ENCODE assay signal across 9 cellular contexts in the genomic region with DNA sequence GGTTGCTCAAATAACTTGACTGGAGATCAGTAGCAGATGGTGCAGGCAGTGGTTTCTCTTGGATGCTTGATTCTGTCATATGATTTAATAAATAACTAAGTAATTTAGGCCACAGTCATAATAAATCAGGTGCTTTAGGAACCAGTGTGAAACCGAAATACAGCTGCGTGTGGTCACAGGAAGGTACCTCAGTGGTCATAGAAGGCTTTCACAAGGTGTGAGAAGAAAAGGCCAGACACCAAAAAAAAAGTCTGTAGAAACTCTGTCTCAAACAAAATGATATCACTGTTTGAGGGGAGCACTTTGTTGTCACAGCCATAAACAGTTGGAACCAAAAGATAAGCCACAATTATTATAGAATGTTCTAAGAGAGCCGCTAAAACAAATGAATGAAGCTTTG. TPM values are rescaled to one million over a fixed set of nuclear protein-coding genes. Genes with fewer than 3 reads are reported as not detected.
A peak's percentile ranks its signal among the peaks of the same experiment; 100 is the strongest.
DNase-seq lines count a peak whose midpoint lies in the region; ATAC-seq, FAIRE-seq and TF ChIP-seq lines count a peak whose summit lies in the region.
"Had no signal": no experiment of that assay in that cellular context is flagged by ENCODE, and none has a peak within 500 bp of the region (broad histone marks: within the 10 kb centered on the region; RNA-seq: fewer than 3 reads in every experiment).

No MANE protein-coding gene starts in this region.

- no peaks in the 10 kb centered on the region for H3K9me3 ChIP-seq in K562 (replicated peaks; ENCODE audit: control insufficient read depth, insufficient read depth, low read depth, low read length)
- H3K9me3 ChIP-seq: lower lobe of right lung had no signal

- no peak for FAIRE-seq in K562 (lab: Jason Lieb, UNC)

- peaks cover 6 to 23% of the 10 kb centered on the region in 2 experiments; a peak in 4 of 5 replicates for H3K27me3 ChIP-seq in K562 (ENCODE audit: control insufficient read depth in 2 of 2, insufficient read depth in 2 of 2, low read length in 2 of 2)

- no peak overlapping the region for H3K4me3 ChIP-seq in K562
- H3K4me3 ChIP-seq: lower lobe of right lung had no signal

- no peak for TF ChIP-seq RAD21 in K562 (CRISPR knock-in tag; conservative IDR thresholded peaks at IDR 0.05 in 1 of 2, IDR thresholded peaks at IDR 0.05 in 1 of 2)

- no peak for DNase-seq in K562 (ENCODE audit: extremely low read depth in 1 of 4, low spot score in 3 of 4)
- DNase-seq in stimulated activated CD4-positive, alpha-beta T cell treated with anti-CD3 and anti-CD28 coated beads, Interleukin-15, amount 100 ng/mL, for 24 hours = no peak
- no peak for DNase-seq in NCI-H1436 treated with DMSO at 0.1 percent for 48 hours (lab: John Stamatoyannopoulos, UW)
- DNase-seq in D341Med (ENCODE audit: low spot score) = no peak
- no peak for DNase-seq in NCI-H2227 treated with DMSO at 0.1 percent for 48 hours (lab: John Stamatoyannopoulos, UW)
- DNase-seq: lower lobe of right lung had no signal

- POLR2A ChIA-PET in K562 (lab: Yijun Ruan, JAX) = no interaction called here

- TF ChIP-seq CTCF in K562 (IDR thresholded peaks at IDR 0.05 in 2 of 3, conservative IDR thresholded peaks at IDR 0.05 in 1 of 3; ENCODE audit: insufficient read depth in 2 of 3, low read depth in 1 of 3, low read length in 3 of 3) = no peak

- no peaks in the 10 kb centered on the region for H3K79me2 ChIP-seq in K562 (ENCODE audit: control insufficient read depth, insufficient read depth, low read length)

- TF ChIP-seq EP300 in K562 (IDR thresholded peaks at IDR 0.05; ENCODE audit: low read length) = no peak

- H3K9me1 ChIP-seq in K562 (ENCODE audit: control insufficient read depth, insufficient read depth, low read length) = no peaks in the 10 kb centered on the region

- peak; percentile 98 for ATAC-seq in GM18498 (IDR thresholded peaks at IDR 0.05; ENCODE audit: unreplicated experiment)
- ATAC-seq in GM21381 (IDR thresholded peaks at IDR 0.05; ENCODE audit: unreplicated experiment) = peak; percentile 99
- ATAC-seq in HG03159 (IDR thresholded peaks at IDR 0.05; ENCODE audit: unreplicated experiment) = peak; percentile 98
- no peak for ATAC-seq in K562

- no peak overlapping the region for H2AFZ ChIP-seq in K562 (ENCODE audit: low read depth, low read length)

- no peaks in the 10 kb centered on the region for H4K20me1 ChIP-seq in K562 (replicated peaks; ENCODE audit: control insufficient read depth, insufficient read depth, low read length)

- H3K9ac ChIP-seq in K562 (ENCODE audit: insufficient read depth in 1 of 2, low read depth in 2 of 2, low read length in 2 of 2) = no peak overlapping the region

- 0% methylated on average over 3 of the region's 3 CpGs for WGBS in K562 (ENCODE audit: insufficient coverage, low coverage, missing lambda C conversion rate)

- H3K4me1 ChIP-seq in K562 (replicated peaks in 1 of 2; ENCODE audit: control insufficient read depth in 2 of 2, insufficient read depth in 2 of 2, low read length in 2 of 2) = no peaks in the 10 kb centered on the region

- CTCF ChIA-PET in K562 (lab: Yijun Ruan, JAX; ENCODE audit: low intra/inter-chr PET ratio) = no interaction called here

- H3K36me3 ChIP-seq in K562 (ENCODE audit: control insufficient read depth, insufficient read depth, low read length) = no peaks in the 10 kb centered on the region
- H3K36me3 ChIP-seq: lower lobe of right lung had no signal

- no TSS peak for BruUV-seq in K562 (replicated peaks; lab: Mats Ljungman, UMichigan)

- no peak for TF ChIP-seq POLR2A in K562 (conservative IDR thresholded peaks at IDR 0.05)

- no peak overlapping the region for H3K4me2 ChIP-seq in K562 (ENCODE audit: insufficient read depth, low read length)

- no peak overlapping the region for H3K27ac ChIP-seq in K562 (ENCODE audit: extremely low read depth, low read depth, low read length)
- H3K27ac ChIP-seq: lower lobe of right lung had no signal

- in situ Hi-C loops in K562 (cut with MboI) = loop anchor here (25.0 kb wide), 1 partner anchor 158 kb away; no protein-coding TSS in a partner anchor

- intact Hi-C loops in K562 (cut with micrococcal nuclease) = no loop called here

TF ChIP-seq in K562, 482 proteins besides CTCF, POLR2A, EP300 and RAD21 (continues in another document):
- TF ChIP-seq, protein P1, sequence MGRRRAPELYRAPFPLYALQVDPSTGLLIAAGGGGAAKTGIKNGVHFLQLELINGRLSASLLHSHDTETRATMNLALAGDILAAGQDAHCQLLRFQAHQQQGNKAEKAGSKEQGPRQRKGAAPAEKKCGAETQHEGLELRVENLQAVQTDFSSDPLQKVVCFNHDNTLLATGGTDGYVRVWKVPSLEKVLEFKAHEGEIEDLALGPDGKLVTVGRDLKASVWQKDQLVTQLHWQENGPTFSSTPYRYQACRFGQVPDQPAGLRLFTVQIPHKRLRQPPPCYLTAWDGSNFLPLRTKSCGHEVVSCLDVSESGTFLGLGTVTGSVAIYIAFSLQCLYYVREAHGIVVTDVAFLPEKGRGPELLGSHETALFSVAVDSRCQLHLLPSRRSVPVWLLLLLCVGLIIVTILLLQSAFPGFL (CRISPR knock-in tag; IDR thresholded peaks at IDR 0.05) = no peak
- no peak for TF ChIP-seq MECOM (CRISPR knock-in tag; IDR thresholded peaks at IDR 0.05)
- TF ChIP-seq, protein P2, sequence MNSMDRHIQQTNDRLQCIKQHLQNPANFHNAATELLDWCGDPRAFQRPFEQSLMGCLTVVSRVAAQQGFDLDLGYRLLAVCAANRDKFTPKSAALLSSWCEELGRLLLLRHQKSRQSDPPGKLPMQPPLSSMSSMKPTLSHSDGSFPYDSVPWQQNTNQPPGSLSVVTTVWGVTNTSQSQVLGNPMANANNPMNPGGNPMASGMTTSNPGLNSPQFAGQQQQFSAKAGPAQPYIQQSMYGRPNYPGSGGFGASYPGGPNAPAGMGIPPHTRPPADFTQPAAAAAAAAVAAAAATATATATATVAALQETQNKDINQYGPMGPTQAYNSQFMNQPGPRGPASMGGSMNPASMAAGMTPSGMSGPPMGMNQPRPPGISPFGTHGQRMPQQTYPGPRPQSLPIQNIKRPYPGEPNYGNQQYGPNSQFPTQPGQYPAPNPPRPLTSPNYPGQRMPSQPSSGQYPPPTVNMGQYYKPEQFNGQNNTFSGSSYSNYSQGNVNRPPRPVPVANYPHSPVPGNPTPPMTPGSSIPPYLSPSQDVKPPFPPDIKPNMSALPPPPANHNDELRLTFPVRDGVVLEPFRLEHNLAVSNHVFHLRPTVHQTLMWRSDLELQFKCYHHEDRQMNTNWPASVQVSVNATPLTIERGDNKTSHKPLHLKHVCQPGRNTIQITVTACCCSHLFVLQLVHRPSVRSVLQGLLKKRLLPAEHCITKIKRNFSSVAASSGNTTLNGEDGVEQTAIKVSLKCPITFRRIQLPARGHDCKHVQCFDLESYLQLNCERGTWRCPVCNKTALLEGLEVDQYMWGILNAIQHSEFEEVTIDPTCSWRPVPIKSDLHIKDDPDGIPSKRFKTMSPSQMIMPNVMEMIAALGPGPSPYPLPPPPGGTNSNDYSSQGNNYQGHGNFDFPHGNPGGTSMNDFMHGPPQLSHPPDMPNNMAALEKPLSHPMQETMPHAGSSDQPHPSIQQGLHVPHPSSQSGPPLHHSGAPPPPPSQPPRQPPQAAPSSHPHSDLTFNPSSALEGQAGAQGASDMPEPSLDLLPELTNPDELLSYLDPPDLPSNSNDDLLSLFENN (IDR thresholded peaks at IDR 0.05; ENCODE audit: low read depth in 2 of 2, low read length in 2 of 2) = no peak
- no peak for TF ChIP-seq XRCC4 (IDR thresholded peaks at IDR 0.05; ENCODE audit: extremely low read depth, insufficient read depth, insufficient read length)
- peak; percentile 17; the same call in 1 of the 2 replicates for TF ChIP-seq TAL1 (IDR thresholded peaks at IDR 0.05)
- no peak for TF ChIP-seq FOXA3 (CRISPR knock-in tag; conservative IDR thresholded peaks at IDR 0.05 in 1 of 2, IDR thresholded peaks at IDR 0.05 in 1 of 2)
- no peak for TF ChIP-seq HNRNPUL1 (IDR thresholded peaks at IDR 0.05; ENCODE audit: low read length)
- no peak for TF ChIP-seq ZEB2 (IDR thresholded peaks at IDR 0.05)
- no peak for TF ChIP-seq SIRT6 (IDR thresholded peaks at IDR 0.05; ENCODE audit: low read depth, low read length)
- TF ChIP-seq, protein P3, sequence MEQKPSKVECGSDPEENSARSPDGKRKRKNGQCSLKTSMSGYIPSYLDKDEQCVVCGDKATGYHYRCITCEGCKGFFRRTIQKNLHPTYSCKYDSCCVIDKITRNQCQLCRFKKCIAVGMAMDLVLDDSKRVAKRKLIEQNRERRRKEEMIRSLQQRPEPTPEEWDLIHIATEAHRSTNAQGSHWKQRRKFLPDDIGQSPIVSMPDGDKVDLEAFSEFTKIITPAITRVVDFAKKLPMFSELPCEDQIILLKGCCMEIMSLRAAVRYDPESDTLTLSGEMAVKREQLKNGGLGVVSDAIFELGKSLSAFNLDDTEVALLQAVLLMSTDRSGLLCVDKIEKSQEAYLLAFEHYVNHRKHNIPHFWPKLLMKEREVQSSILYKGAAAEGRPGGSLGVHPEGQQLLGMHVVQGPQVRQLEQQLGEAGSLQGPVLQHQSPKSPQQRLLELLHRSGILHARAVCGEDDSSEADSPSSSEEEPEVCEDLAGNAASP (IDR thresholded peaks at IDR 0.05) = no peak
- TF ChIP-seq ZSCAN29 (IDR thresholded peaks at IDR 0.05) = no peak
- no peak for TF ChIP-seq POLR2AphosphoS5 (IDR thresholded peaks at IDR 0.05; ENCODE audit: control insufficient read depth, insufficient read depth, low read depth, low read length)
- peak; percentile 4; the same call in 1 of the 2 replicates for TF ChIP-seq CBFA2T3 (IDR thresholded peaks at IDR 0.05)
- no peak for TF ChIP-seq RCOR1 (IDR thresholded peaks at IDR 0.05; ENCODE audit: borderline replicate concordance in 1 of 2, low read depth in 2 of 2, low read length in 2 of 2)

RNA-seq across cellular contexts. Expression of a gene that starts 56.5 kb away (rescaled TPM):
- 1.5 and 2.6 TPM in 2 replicates for total RNA-seq in K562 (2011; cell fraction: chromatin; rRNA removed; ENCODE audit: low replicate concordance)
- 0.50 and 1.3 TPM in 2 replicates for total RNA-seq in K562 (2011; cell fraction: nucleolus; rRNA removed)
- 0.92 and 1.1 TPM in 2 replicates for total RNA-seq in K562 (2011; cell fraction: nucleoplasm; rRNA removed)
- 0.14 and 0.69 TPM in 2 replicates for total RNA-seq in K562 (2014; rRNA removed)
- total RNA-seq in K562 (2014; rRNA removed; fragmentation: Illumina TruSeq; extraction: Trizol) = 1.7 and 2.4 TPM in 2 replicates
- 1.2 and 1.6 TPM in 2 replicates for total RNA-seq in K562 (2015; rRNA removed; fragmentation: Illumina TruSeq; extraction: Trizol)
- total RNA-seq in K562 (2021) = 0.82 and 1.7 TPM in 2 replicates
- polyA plus RNA-seq in K562 (2011; rRNA removed) = 2.9 and 3.6 TPM in 2 replicates
- polyA plus RNA-seq in K562 (2011; cell fraction: cytosol; rRNA removed) = 0.99 and 1.1 TPM in 2 replicates
- polyA plus RNA-seq in K562 (2011; cell fraction: nucleus; rRNA removed) = 1.5 and 2.6 TPM in 2 replicates
- polyA plus RNA-seq in K562 (2012) = 1.0 and 1.6 TPM in 2 replicates
- 2.0 and 3.0 TPM in 2 replicates for polyA plus RNA-seq in K562 (2014; fragmentation: Illumina TruSeq; extraction: Trizol)
- polyA plus RNA-seq in K562 (2014; fragmentation: Nextera tagmentation; extraction: Ambion mirVana) = under 1 TPM; 0.39 to 0.71 TPM
- 0.37 and 0.69 TPM in 2 replicates for polyA plus RNA-seq in K562 (2014; rRNA removed)
- 1.7 and 3.4 TPM in 2 replicates for polyA minus RNA-seq in K562 (2011; rRNA and poly(A)+ RNA removed)
- polyA minus RNA-seq in K562 (2011; cell fraction: cytosol; rRNA and poly(A)+ RNA removed) = 1.0 TPM in 1 of 2 replicates, not detected in the other
- 0.13 and 4.0 TPM in 2 replicates for polyA minus RNA-seq in K562 (2011; cell fraction: nucleus; rRNA and poly(A)+ RNA removed)
